ENCODE assay signal across 29 cellular contexts in genomic region chr10:76415559-76415958, GRCh38.
"Had no signal": no experiment of that assay in that cellular context is flagged by ENCODE, and none has a peak within 500 bp of the region (broad histone marks: within the 10 kb centered on the region; RNA-seq: fewer than 3 reads in every experiment).

No MANE protein-coding gene starts in this region.

- ATAC-seq: activated CD8-positive, alpha-beta T cell treated with anti-CD3 and anti-CD28 coated beads for 36 hours; activated T-cell treated with anti-CD3 and anti-CD28 coated beads, Interleukin-2, amount 50 U/mL, for 72 hours; activated T-helper 17 cell treated with anti-CD3 and anti-CD28 coated beads, Interleukin-2, amount 50 U/mL, for 72 hours; body of pancreas; Panc1 had no signal

- DNase-seq: activated CD4-positive, alpha-beta T cell treated with anti-CD3 and anti-CD28 coated beads, Interleukin-2, amount 10 ng/mL, durations not matched to agents 24 days and 14 days; activated CD4-positive, alpha-beta T cell treated with anti-CD3 and anti-CD28 coated beads, Interleukin-2, amount 50 U/mL, for 4 hours; activated CD8-positive, alpha-beta T cell treated with anti-CD3 and anti-CD28 coated beads for 36 hours; activated effector memory CD4-positive, alpha-beta T cell treated with anti-CD3 and anti-CD28 coated beads, Interleukin-2, amount 50 U/mL, for 16 hours; activated naive CD4-positive, alpha-beta T cell; activated naive CD4-positive, alpha-beta T cell treated with anti-CD3 and anti-CD28 coated beads, Interleukin-2, amount 50 U/mL, for 16 hours; activated naive CD8-positive, alpha-beta T cell treated with anti-CD3 and anti-CD28 coated beads for 36 hours; activated T-cell treated with anti-CD3 and anti-CD28 coated beads, Interleukin-2, amount 50 U/mL, for 1 hour; activated T-cell treated with anti-CD3 and anti-CD28 coated beads, Interleukin-2, amount 50 U/mL, for 72 hours; amygdala; body of pancreas; NCI-H1105; NCI-H1436; NCI-H187; NCI-H2029 treated with DMSO at 0.1 percent for 48 hours; NCI-H2107; NCI-H226; NCI-H446 treated with DMSO at 0.1 percent for 48 hours; NCI-H526; NCI-H748 treated with DMSO at 0.1 percent for 48 hours; SHP77; SJCRH30 had no signal

- H3K36me3 ChIP-seq: breast epithelium, SJCRH30 had no signal

- H3K4me1 ChIP-seq: breast epithelium, SJCRH30 had no signal

- H3K9ac ChIP-seq: KMS-11 had no signal

- H3K27me3 ChIP-seq: body of pancreas, breast epithelium, SJCRH30 had no signal

- H3K9me3 ChIP-seq: body of pancreas, breast epithelium, SJCRH30 had no signal

- FAIRE-seq: astrocyte, TTC549 had no signal

- H3K27ac ChIP-seq: body of pancreas, breast epithelium, KMS-11, SJCRH30, SK-N-MC had no signal

- H3K4me2 ChIP-seq: KMS-11 had no signal

- H3K4me3 ChIP-seq: body of pancreas, breast epithelium, SJCRH30, SK-N-MC had no signal
